8 cellular contexts compared by ENCODE assay signal in the genomic region with DNA sequence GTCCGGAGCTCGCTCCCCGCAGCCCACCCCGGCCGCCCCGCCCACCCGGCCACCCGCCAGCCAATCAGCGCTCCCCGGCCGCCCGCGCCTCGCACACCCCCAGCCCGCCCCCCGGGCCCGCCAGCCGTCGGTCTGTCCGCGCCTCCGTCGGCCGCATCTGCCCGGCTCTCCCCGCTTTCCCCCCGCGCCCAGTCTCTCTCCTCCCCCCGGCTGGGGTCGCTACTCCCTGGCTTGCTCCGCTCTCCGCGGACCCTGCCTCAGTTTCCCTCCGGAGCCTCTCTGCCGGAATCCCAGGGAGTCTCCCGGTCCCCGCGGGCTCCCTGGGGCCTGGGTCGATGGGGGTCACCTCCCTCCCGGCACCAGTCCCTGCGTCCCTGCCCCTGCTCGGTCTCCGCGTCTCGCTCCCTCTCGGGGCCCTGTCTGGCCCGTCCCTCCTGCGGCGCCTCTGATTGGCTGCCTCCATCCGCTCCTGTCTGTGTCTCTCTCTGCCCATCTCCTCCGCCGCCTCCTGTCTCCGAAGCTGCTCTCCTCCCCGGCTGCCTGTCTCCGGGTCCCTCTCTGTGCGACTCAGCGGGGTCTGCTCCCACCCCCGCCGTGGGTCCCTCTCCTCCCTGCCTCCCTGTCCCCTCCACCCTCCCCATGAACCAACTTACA. TPM values are rescaled to one million over a fixed set of nuclear protein-coding genes. Genes with fewer than 3 reads are reported as not detected.
DNase-seq lines count a peak whose midpoint lies in the region; ATAC-seq and TF ChIP-seq lines count a peak whose summit lies in the region.

No MANE protein-coding gene starts in this region.

- H3K27ac ChIP-seq in HEK293 (ENCODE audit: extremely low read depth, low read depth, low read length) = no peak overlapping the region
- H3K27ac ChIP-seq in colonic mucosa = no peak overlapping the region

- POLR2A ChIA-PET in HEK293 (lab: Yijun Ruan, JAX) = interaction anchor here (1.1 to 2.8 kb wide), 10 partner anchors 13 to 38 kb away, joined by 3 to 20 read pairs (median 6); a partner anchor contains a TSS

- intact Hi-C loops in colonic mucosa (cut with DNase I) = no loop called here
- intact Hi-C loops in mucosa of descending colon (cut with DNase I, micrococcal nuclease) = no loop called here

- ATAC-seq in mucosa of descending colon (peak; percentile 23), GM18517 (IDR thresholded peaks at IDR 0.05; ENCODE audit: unreplicated experiment) (no peak), GM18858 (IDR thresholded peaks at IDR 0.05; ENCODE audit: unreplicated experiment) (no peak), GM21423 (IDR thresholded peaks at IDR 0.05; ENCODE audit: unreplicated experiment) (no peak)

- no peaks in the 10 kb centered on the region for H3K36me3 ChIP-seq in HEK293 (ENCODE audit: control insufficient read depth in 2 of 2, insufficient read depth in 1 of 2, low read length in 2 of 2)
- H3K36me3 ChIP-seq in colonic mucosa = no peaks in the 10 kb centered on the region
- no peaks in the 10 kb centered on the region for H3K36me3 ChIP-seq in mucosa of descending colon (ENCODE audit: low read depth)

- no peak for TF ChIP-seq CTCF in HEK293 (tag by site-specific recombination; IDR thresholded peaks at IDR 0.05)
- no peak for TF ChIP-seq CTCF in colonic mucosa (IDR thresholded peaks at IDR 0.05)
- TF ChIP-seq CTCF in mucosa of descending colon (IDR thresholded peaks at IDR 0.05) = no peak

- H3K4me1 ChIP-seq in HEK293 (ENCODE audit: control insufficient read depth, insufficient read depth, low read length) = peaks cover 5% of the 10 kb centered on the region; the same call in 1 of the 2 replicates
- peaks cover 4% of the 10 kb centered on the region for H3K4me1 ChIP-seq in colonic mucosa
- H3K4me1 ChIP-seq in mucosa of descending colon (ENCODE audit: low read depth) = peaks cover 8% of the 10 kb centered on the region

- CTCF ChIA-PET in HEK293 (lab: Yijun Ruan, JAX) = interaction anchor here (1.0 kb wide), 1 partner anchor 195 kb away, joined by 4 read pairs; no protein-coding TSS in a partner anchor

- H3K27me3 ChIP-seq in colonic mucosa = peaks cover 53% of the 10 kb centered on the region

- peak; percentile 94 for DNase-seq in AG20443 (ENCODE audit: low spot score)
- DNase-seq in SK-N-DZ (ENCODE audit: low spot score) = peak; percentile 80
- no peak for DNase-seq in colonic mucosa
- peak in 1 of 3 donors; percentile 44 for DNase-seq in mucosa of descending colon

- no peaks in the 10 kb centered on the region for H3K9me3 ChIP-seq in HEK293 (ENCODE audit: control insufficient read depth, insufficient read depth, low read depth, low read length)
- H3K9me3 ChIP-seq in colonic mucosa = no peaks in the 10 kb centered on the region
- no peaks in the 10 kb centered on the region for H3K9me3 ChIP-seq in mucosa of descending colon

- H3K4me3 ChIP-seq in HEK293 (ENCODE audit: low read depth, low read length) = peak overlapping the region; percentile 48
- H3K4me3 ChIP-seq in colonic mucosa = peak overlapping the region; percentile 17
- H3K4me3 ChIP-seq in mucosa of descending colon = no peak overlapping the region

- no peak overlapping the region for H3K9ac ChIP-seq in colonic mucosa (ENCODE audit: low read depth in 2 of 2, low read length in 2 of 2)

TF ChIP-seq in HEK293, 187 proteins besides CTCF, POLR2A, EP300 and RAD21 (continues in another document):
- TF ChIP-seq, protein P1, sequence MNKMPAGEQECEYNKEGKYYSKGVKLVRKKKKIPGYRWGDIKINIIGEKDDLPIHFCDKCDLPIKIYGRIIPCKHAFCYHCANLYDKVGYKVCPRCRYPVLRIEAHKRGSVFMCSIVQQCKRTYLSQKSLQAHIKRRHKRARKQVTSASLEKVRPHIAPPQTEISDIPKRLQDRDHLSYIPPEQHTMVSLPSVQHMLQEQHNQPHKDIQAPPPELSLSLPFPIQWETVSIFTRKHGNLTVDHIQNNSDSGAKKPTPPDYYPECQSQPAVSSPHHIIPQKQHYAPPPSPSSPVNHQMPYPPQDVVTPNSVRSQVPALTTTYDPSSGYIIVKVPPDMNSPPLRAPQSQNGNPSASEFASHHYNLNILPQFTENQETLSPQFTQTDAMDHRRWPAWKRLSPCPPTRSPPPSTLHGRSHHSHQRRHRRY (tag by site-specific recombination; IDR thresholded peaks at IDR 0.05) = no peak
- TF ChIP-seq GLI4 (tag by site-specific recombination; IDR thresholded peaks at IDR 0.05) (no peak), ZNF202 (tag by site-specific recombination; IDR thresholded peaks at IDR 0.05; ENCODE audit: borderline replicate concordance) (no peak), ZNF426 (tag by site-specific recombination; IDR thresholded peaks at IDR 0.05) (no peak), OSR2 (tag by site-specific recombination; IDR thresholded peaks at IDR 0.05) (no peak), ZNF174 (tag by site-specific recombination; IDR thresholded peaks at IDR 0.05) (no peak), ZFP69B (tag by site-specific recombination; IDR thresholded peaks at IDR 0.05) (no peak), ZFHX2 (tag by site-specific recombination; conservative IDR thresholded peaks at IDR 0.05) (peak; percentile 34; the same call in 1 of the 2 replicates), YY1 (tag by site-specific recombination; IDR thresholded peaks at IDR 0.05) (no peak), ZNF184 (tag by site-specific recombination; IDR thresholded peaks at IDR 0.05) (no peak), ZNF777 (tag by site-specific recombination; IDR thresholded peaks at IDR 0.05; ENCODE audit: borderline replicate concordance) (peak; percentile 94), ZNF324 (tag by site-specific recombination; IDR thresholded peaks at IDR 0.05) (no peak), ZNF623 (tag by site-specific recombination; IDR thresholded peaks at IDR 0.05) (no peak), ZBTB48 (tag by site-specific recombination; IDR thresholded peaks at IDR 0.05) (peak; percentile 86), ZNF112 (tag by site-specific recombination; IDR thresholded peaks at IDR 0.05) (no peak)
- TF ChIP-seq, protein P2, sequence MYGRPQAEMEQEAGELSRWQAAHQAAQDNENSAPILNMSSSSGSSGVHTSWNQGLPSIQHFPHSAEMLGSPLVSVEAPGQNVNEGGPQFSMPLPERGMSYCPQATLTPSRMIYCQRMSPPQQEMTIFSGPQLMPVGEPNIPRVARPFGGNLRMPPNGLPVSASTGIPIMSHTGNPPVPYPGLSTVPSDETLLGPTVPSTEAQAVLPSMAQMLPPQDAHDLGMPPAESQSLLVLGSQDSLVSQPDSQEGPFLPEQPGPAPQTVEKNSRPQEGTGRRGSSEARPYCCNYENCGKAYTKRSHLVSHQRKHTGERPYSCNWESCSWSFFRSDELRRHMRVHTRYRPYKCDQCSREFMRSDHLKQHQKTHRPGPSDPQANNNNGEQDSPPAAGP (tag by site-specific recombination; IDR thresholded peaks at IDR 0.05) = peak; percentile 38; the same call in 1 of the 2 replicates
- TF ChIP-seq, protein P3, sequence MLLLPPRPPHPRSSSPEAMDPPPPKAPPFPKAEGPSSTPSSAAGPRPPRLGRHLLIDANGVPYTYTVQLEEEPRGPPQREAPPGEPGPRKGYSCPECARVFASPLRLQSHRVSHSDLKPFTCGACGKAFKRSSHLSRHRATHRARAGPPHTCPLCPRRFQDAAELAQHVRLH (tag by site-specific recombination; IDR thresholded peaks at IDR 0.05) = no peak
- TF ChIP-seq, protein P4, sequence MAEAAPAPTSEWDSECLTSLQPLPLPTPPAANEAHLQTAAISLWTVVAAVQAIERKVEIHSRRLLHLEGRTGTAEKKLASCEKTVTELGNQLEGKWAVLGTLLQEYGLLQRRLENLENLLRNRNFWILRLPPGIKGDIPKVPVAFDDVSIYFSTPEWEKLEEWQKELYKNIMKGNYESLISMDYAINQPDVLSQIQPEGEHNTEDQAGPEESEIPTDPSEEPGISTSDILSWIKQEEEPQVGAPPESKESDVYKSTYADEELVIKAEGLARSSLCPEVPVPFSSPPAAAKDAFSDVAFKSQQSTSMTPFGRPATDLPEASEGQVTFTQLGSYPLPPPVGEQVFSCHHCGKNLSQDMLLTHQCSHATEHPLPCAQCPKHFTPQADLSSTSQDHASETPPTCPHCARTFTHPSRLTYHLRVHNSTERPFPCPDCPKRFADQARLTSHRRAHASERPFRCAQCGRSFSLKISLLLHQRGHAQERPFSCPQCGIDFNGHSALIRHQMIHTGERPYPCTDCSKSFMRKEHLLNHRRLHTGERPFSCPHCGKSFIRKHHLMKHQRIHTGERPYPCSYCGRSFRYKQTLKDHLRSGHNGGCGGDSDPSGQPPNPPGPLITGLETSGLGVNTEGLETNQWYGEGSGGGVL (tag by site-specific recombination; IDR thresholded peaks at IDR 0.05) = peak; percentile 83

RNA-seq across cellular contexts. Expression of a gene that starts 0.5 kb away (rescaled TPM):
- polyA plus RNA-seq in SK-N-DZ (2014; cell fraction: cytosol; rRNA removed) = 1.8 and 2.5 TPM in 2 replicates
- polyA plus RNA-seq in SK-N-DZ (2014; cell fraction: nucleus; rRNA removed) = 4.2 and 9.1 TPM in 2 replicates
- under 1 TPM in 1 of 2 donors, not detected in 1; 0.64 TPM for total RNA-seq in colonic mucosa
- total RNA-seq in mucosa of descending colon = under 1 TPM; 0.24 to 0.32 (median 0.29) TPM

RNA-seq across cellular contexts. Expression of a gene that starts 6.7 kb away (rescaled TPM):
- not detected in 2 replicates for polyA plus RNA-seq in SK-N-DZ (2014; cell fraction: cytosol; rRNA removed)
- polyA plus RNA-seq in SK-N-DZ (2014; cell fraction: nucleus; rRNA removed) = 1.1 and 1.2 TPM in 2 replicates
- not detected for total RNA-seq in colonic mucosa
- total RNA-seq in mucosa of descending colon = not detected

RNA-seq across cellular contexts. Expression of a gene that starts 6.8 kb away (rescaled TPM):
- polyA plus RNA-seq in SK-N-DZ (2014; cell fraction: cytosol; rRNA removed) = not detected in 2 replicates
- not detected in 2 replicates for polyA plus RNA-seq in SK-N-DZ (2014; cell fraction: nucleus; rRNA removed)
- total RNA-seq in colonic mucosa = not detected
- total RNA-seq in mucosa of descending colon = not detected

RNA-seq across cellular contexts. Expression of a gene that starts 14.3 kb away (rescaled TPM):
- polyA plus RNA-seq in SK-N-DZ (2014; cell fraction: cytosol; rRNA removed) = 1.1 TPM in 1 of 2 replicates, not detected in the other
- polyA plus RNA-seq in SK-N-DZ (2014; cell fraction: nucleus; rRNA removed) = not detected in 2 replicates
- total RNA-seq in colonic mucosa (10 to 100 TPM; 78.1 to 85.9 TPM), mucosa of descending colon (10 to 100 TPM; 31.4 to 84.2 (median 68.0) TPM)

RNA-seq across cellular contexts. Expression of a gene that starts 15.3 kb away (rescaled TPM):
- polyA plus RNA-seq in SK-N-DZ (2014; cell fraction: cytosol; rRNA removed) = 0.24 TPM in 1 of 2 replicates, not detected in the other
- polyA plus RNA-seq in SK-N-DZ (2014; cell fraction: nucleus; rRNA removed) = 2.3 and 3.3 TPM in 2 replicates
- 10 to 100 TPM; 12.9 to 15.2 TPM for total RNA-seq in colonic mucosa
- total RNA-seq in mucosa of descending colon = 10 to 100 TPM; 16.6 to 30.0 (median 17.2) TPM
